25 cellular contexts compared by ENCODE assay signal in genomic region chr5:78577992-78578391, GRCh38.
DNase-seq lines count a peak whose midpoint lies in the region; TF ChIP-seq lines count a peak whose summit lies in the region.
"Had no signal": no experiment of that assay in that cellular context is flagged by ENCODE, and none has a peak within 500 bp of the region (broad histone marks: within the 10 kb centered on the region; RNA-seq: fewer than 3 reads in every experiment).

No MANE protein-coding gene starts in this region.

- H2AFZ ChIP-seq in mammary epithelial cell (ENCODE audit: low read depth, low read length) (no peak overlapping the region), hepatocyte (no peak overlapping the region)
- H2AFZ ChIP-seq: neural progenitor cell had no signal

- H3K4me2 ChIP-seq in mammary epithelial cell (ENCODE audit: insufficient read depth, low read depth, low read length) (no peak overlapping the region), hepatocyte (no peak overlapping the region)
- H3K4me2 ChIP-seq: neural progenitor cell had no signal

- no peak overlapping the region for H3K4me3 Mint-ChIP-seq in MCF 10A (ENCODE audit: unreplicated experiment)
- no peak overlapping the region for H3K4me3 Mint-ChIP-seq in type B pancreatic cell
- H3K4me3 Mint-ChIP-seq: activated CD8-positive, alpha-beta memory T cell treated with anti-CD3 and anti-CD28 coated beads, Interleukin-2, amount 10 ng/mL, durations not matched to agents 7 days and 5 days; activated naive CD4-positive, alpha-beta T cell treated with anti-CD3 and anti-CD28 coated beads, Interleukin-2, amount 10 ng/mL, durations not matched to agents 7 days and 5 days; activated T-cell treated with anti-CD3 and anti-CD28 coated beads, Interleukin-2, amount 50 U/mL, for 72 hours; CD8-positive, alpha-beta T cell; central memory CD8-positive, alpha-beta T cell; neural progenitor cell had no signal

- H3K9me2 ChIP-seq in hepatocyte (replicated peaks; ENCODE audit: insufficient read depth) = no peaks in the 10 kb centered on the region

- POLR2A ChIA-PET in MCF 10A (lab: Yijun Ruan, JAX) = interaction anchor here (1.1 to 2.2 kb wide), 4 partner anchors 8 to 61 kb away, joined by 3 to 7 read pairs (median 4); no protein-coding TSS in a partner anchor

- no peaks in the 10 kb centered on the region for H3K9me3 ChIP-seq in mammary epithelial cell (replicated peaks; ENCODE audit: insufficient read depth, low read length)
- H3K9me3 ChIP-seq in hepatocyte (ENCODE audit: low read depth) = no peaks in the 10 kb centered on the region
- no peaks in the 10 kb centered on the region for H3K9me3 ChIP-seq in sigmoid colon
- H3K9me3 ChIP-seq: testis had no signal

- intact Hi-C loops in MCF 10A (cut with micrococcal nuclease) (no loop called here), mammary epithelial cell (cut with micrococcal nuclease) (no loop called here), sigmoid colon (cut with DNase I) (no loop called here)

- TF ChIP-seq CTCF in MCF 10A (IDR thresholded peaks at IDR 0.05; ENCODE audit: unreplicated experiment) = no peak
- no peak for TF ChIP-seq CTCF in mammary epithelial cell (conservative IDR thresholded peaks at IDR 0.05 in 1 of 2, IDR thresholded peaks at IDR 0.05 in 1 of 2; ENCODE audit: extremely low read depth in 1 of 2, insufficient read depth in 1 of 2, low read depth in 1 of 2, low read length in 2 of 2)
- TF ChIP-seq CTCF in hepatocyte (IDR thresholded peaks at IDR 0.05; ENCODE audit: poor library complexity) = no peak
- no peak for TF ChIP-seq CTCF in sigmoid colon (IDR thresholded peaks at IDR 0.05)
- no peak for TF ChIP-seq CTCF in type B pancreatic cell (conservative IDR thresholded peaks at IDR 0.05)

- no peak overlapping the region for H3K9ac ChIP-seq in mammary epithelial cell (ENCODE audit: insufficient read depth, low read length)
- H3K9ac ChIP-seq: neural progenitor cell had no signal

- H3K36me3 ChIP-seq in mammary epithelial cell (ENCODE audit: insufficient read depth, low read length) (no peaks in the 10 kb centered on the region), hepatocyte (replicated peaks; ENCODE audit: insufficient read depth, low read depth) (no peaks in the 10 kb centered on the region), sigmoid colon (no peaks in the 10 kb centered on the region)
- H3K36me3 ChIP-seq: neural progenitor cell had no signal

- BruUV-seq in MCF 10A (replicated peaks; lab: Mats Ljungman, UMichigan) (no TSS peak), mammary epithelial cell (replicated peaks; lab: Mats Ljungman, UMichigan) (no TSS peak)

- H3K27me3 ChIP-seq in mammary epithelial cell (ENCODE audit: insufficient read depth, low read length) = no peaks in the 10 kb centered on the region
- H3K27me3 ChIP-seq in hepatocyte = no peaks in the 10 kb centered on the region
- H3K27me3 ChIP-seq in sigmoid colon = no peaks in the 10 kb centered on the region
- H3K27me3 ChIP-seq: foreskin keratinocyte, neural progenitor cell, testis had no signal

- peaks cover 32% of the 10 kb centered on the region for H3K36me3 Mint-ChIP-seq in MCF 10A (ENCODE audit: insufficient read depth, unreplicated experiment)
- peaks cover 5% of the 10 kb centered on the region for H3K36me3 Mint-ChIP-seq in type B pancreatic cell
- H3K36me3 Mint-ChIP-seq: activated CD8-positive, alpha-beta memory T cell treated with anti-CD3 and anti-CD28 coated beads, Interleukin-2, amount 10 ng/mL, durations not matched to agents 7 days and 5 days; activated naive CD4-positive, alpha-beta T cell treated with anti-CD3 and anti-CD28 coated beads, Interleukin-2, amount 10 ng/mL, durations not matched to agents 7 days and 5 days; CD8-positive, alpha-beta T cell had no signal

- H3K27ac Mint-ChIP-seq in MCF 10A (ENCODE audit: low read depth, unreplicated experiment) = peak overlapping the region; percentile 82
- peak overlapping the region; percentile 25 for H3K27ac Mint-ChIP-seq in type B pancreatic cell
- H3K27ac Mint-ChIP-seq: activated CD8-positive, alpha-beta memory T cell treated with anti-CD3 and anti-CD28 coated beads, Interleukin-2, amount 10 ng/mL, durations not matched to agents 7 days and 5 days; activated naive CD4-positive, alpha-beta T cell treated with anti-CD3 and anti-CD28 coated beads, Interleukin-2, amount 10 ng/mL, durations not matched to agents 7 days and 5 days; activated T-cell treated with anti-CD3 and anti-CD28 coated beads, Interleukin-2, amount 50 U/mL, for 72 hours; CD8-positive, alpha-beta T cell; neural progenitor cell had no signal

- CTCF ChIA-PET in MCF 10A (lab: Yijun Ruan, JAX) = interaction anchor here (0.7 kb wide), 1 partner anchor 9 kb away, joined by 3 read pairs; no protein-coding TSS in a partner anchor
- CTCF ChIA-PET in mammary epithelial cell (lab: Charles Lee; ENCODE audit: low non-redundant PET) = no interaction called here

- H3K4me1 Mint-ChIP-seq in MCF 10A (ENCODE audit: insufficient read depth, unreplicated experiment) (peaks cover 22% of the 10 kb centered on the region), type B pancreatic cell (ENCODE audit: unreplicated experiment) (peaks cover 44% of the 10 kb centered on the region)
- H3K4me1 Mint-ChIP-seq: activated naive CD4-positive, alpha-beta T cell treated with anti-CD3 and anti-CD28 coated beads, Interleukin-2, amount 10 ng/mL, durations not matched to agents 7 days and 5 days; central memory CD8-positive, alpha-beta T cell had no signal

- H3K4me1 ChIP-seq in mammary epithelial cell (ENCODE audit: insufficient read depth, low read length) = no peaks in the 10 kb centered on the region
- H3K4me1 ChIP-seq in hepatocyte (ENCODE audit: insufficient read depth) = peaks cover 13% of the 10 kb centered on the region
- peaks cover 0 to 49% (median 37%) of the 10 kb centered on the region in 4 donors for H3K4me1 ChIP-seq in sigmoid colon
- H3K4me1 ChIP-seq: foreskin keratinocyte, neural progenitor cell had no signal

- in situ Hi-C loops in mammary epithelial cell (cut with MboI; ENCODE audit: low sequenced_read_pairs in 2 of 2) = no loop called here
- in situ Hi-C loops in KBM-7 (cut with MboI; ENCODE audit: low pct_unique_long_range_greater_than_20kb, low sequenced_read_pairs) = no loop called here

- no peaks in the 10 kb centered on the region for H3K27me3 Mint-ChIP-seq in MCF 10A (ENCODE audit: insufficient read depth, unreplicated experiment)
- H3K27me3 Mint-ChIP-seq in type B pancreatic cell = no peaks in the 10 kb centered on the region
- H3K27me3 Mint-ChIP-seq: central memory CD8-positive, alpha-beta T cell had no signal

- no peak for TF ChIP-seq POLR2A in sigmoid colon (IDR thresholded peaks at IDR 0.05)

- dilution Hi-C loops in mammary epithelial cell (cut with HindIII; ENCODE audit: low sequenced_read_pairs) = no loop called here

- H3K4me3 ChIP-seq in mammary epithelial cell (replicated peaks in 1 of 3; ENCODE audit: insufficient read depth in 1 of 3, low read depth in 2 of 3, low read length in 3 of 3) = no peak overlapping the region
- no peak overlapping the region for H3K4me3 ChIP-seq in hepatocyte
- H3K4me3 ChIP-seq in sigmoid colon = no peak overlapping the region
- H3K4me3 ChIP-seq: neural progenitor cell, testis had no signal

- H3K9me3 Mint-ChIP-seq in MCF 10A (ENCODE audit: unreplicated experiment) (no peaks in the 10 kb centered on the region), type B pancreatic cell (peaks cover 4% of the 10 kb centered on the region)
- H3K9me3 Mint-ChIP-seq: activated naive CD4-positive, alpha-beta T cell treated with anti-CD3 and anti-CD28 coated beads, Interleukin-2, amount 10 ng/mL, durations not matched to agents 7 days and 5 days; CD8-positive, alpha-beta T cell; central memory CD8-positive, alpha-beta T cell had no signal

- H3K27ac ChIP-seq in mammary epithelial cell (ENCODE audit: insufficient read depth, low read depth, low read length) (no peak overlapping the region), hepatocyte (peak overlapping the region; percentile 25), sigmoid colon (peak overlapping the region; percentile 58 to 84 (median 73))
- H3K27ac ChIP-seq: 22Rv1, epithelial cell of prostate, foreskin keratinocyte, neural progenitor cell had no signal

- H3K79me2 ChIP-seq in mammary epithelial cell (ENCODE audit: insufficient read depth, low read length) (peaks cover 46% of the 10 kb centered on the region), hepatocyte (peaks cover 16% of the 10 kb centered on the region)

- no peak for TF ChIP-seq EP300 in sigmoid colon (IDR thresholded peaks at IDR 0.05)

- no peaks in the 10 kb centered on the region for H4K20me1 ChIP-seq in mammary epithelial cell (ENCODE audit: insufficient read depth, low read length)
- H4K20me1 ChIP-seq in hepatocyte (ENCODE audit: insufficient read depth, poor library complexity, severe bottlenecking) = no peaks in the 10 kb centered on the region

- no peak for DNase-seq in MCF 10A (ENCODE audit: unreplicated experiment)
- DNase-seq in mammary epithelial cell = no peak
- no peak for DNase-seq in hepatocyte (ENCODE audit: low spot score)
- DNase-seq in sigmoid colon = no peak
- no peak for DNase-seq in type B pancreatic cell (ENCODE audit: extremely low spot score, unreplicated experiment)
- no peak for DNase-seq in activated gamma-delta T cell (lab: John Stamatoyannopoulos, UW)
- DNase-seq in glomerular visceral epithelial cell (ENCODE audit: extremely low spot score) = no peak
- DNase-seq in KBM-7 = no peak
- DNase-seq: activated CD4-positive, alpha-beta T cell treated with anti-CD3 and anti-CD28 coated beads, Interleukin-2, amount 50 U/mL, for 1 hour; activated CD8-positive, alpha-beta memory T cell treated with anti-CD3 and anti-CD28 coated beads, Interleukin-2, amount 10 ng/mL, durations not matched to agents 7 days and 5 days; activated naive CD4-positive, alpha-beta T cell treated with anti-CD3 and anti-CD28 coated beads, Interleukin-2, amount 10 ng/mL, durations not matched to agents 7 days and 5 days; activated T-cell treated with anti-CD3 and anti-CD28 coated beads, Interleukin-2, amount 50 U/mL, for 72 hours; anterior cingulate cortex; CD8-positive, alpha-beta T cell; DMS153; foreskin keratinocyte; hypothalamus; NCI-H1105; NCI-H1930; NCI-H446 treated with DMSO at 0.1 percent for 48 hours; testis had no signal
